In genomic region chr10:89518876-89519842, GRCh38 we compare ENCODE assay signal across 19 cellular contexts. TPM values are rescaled to one million over a fixed set of nuclear protein-coding genes. Genes with fewer than 3 reads are reported as not detected.
DNase-seq lines count a peak whose midpoint lies in the region; TF ChIP-seq lines count a peak whose summit lies in the region.
"Had no signal": no experiment of that assay in that cellular context is flagged by ENCODE, and none has a peak within 500 bp of the region (broad histone marks: within the 10 kb centered on the region; RNA-seq: fewer than 3 reads in every experiment).

No MANE protein-coding gene starts in this region.

- no peak overlapping the region for H3K4me3 ChIP-seq in uterus
- H3K4me3 ChIP-seq: SJCRH30 had no signal

- no peak for TF ChIP-seq CTCF in uterus (IDR thresholded peaks at IDR 0.05)

- H3K36me3 ChIP-seq in uterus, result no peaks in the 10 kb centered on the region
- H3K36me3 ChIP-seq: neutrophil, SJCRH30 had no signal

- intact Hi-C loops in uterus (cut with DNase I; ENCODE audit: low total_unique reads), result no loop called here

- DNase-seq in NCI-H2171 treated with DMSO at 0.1 percent for 48 hours (lab: John Stamatoyannopoulos, UW) (peak; percentile 24), NCI-H2171 (lab: John Stamatoyannopoulos, UW) (no peak), dedifferentiated amniotic fluid mesenchymal stem cell (ENCODE audit: extremely low spot score) (peak; percentile 89), left kidney (ENCODE audit: low read depth, low spot score) (peak; percentile 29), uterus (peak; percentile 46 to 73), caudate nucleus (lab: John Stamatoyannopoulos, UW) (no peak), mucosa of gallbladder (ENCODE audit: low spot score) (no peak), NCI-H146 (lab: John Stamatoyannopoulos, UW) (no peak)
- DNase-seq: activated CD4-positive, alpha-beta T cell treated with anti-CD3 and anti-CD28 coated beads for 1 hour; DND-41; kidney glomerular epithelial cell; MM.1S; NCI-H748 treated with DMSO at 0.1 percent for 48 hours; stimulated activated CD4-positive, alpha-beta T cell treated with anti-CD3 and anti-CD28 coated beads, Interleukin-4, amount 100 ng/mL, for 24 hours; stimulated activated naive CD8-positive, alpha-beta T cell treated with anti-CD3 and anti-CD28 coated beads, Interleukin-15, amount 100 ng/mL, for 72 hours had no signal

- TF ChIP-seq POLR2A in uterus (IDR thresholded peaks at IDR 0.05), result no peak

- no peaks in the 10 kb centered on the region for H3K9me3 ChIP-seq in uterus
- H3K9me3 ChIP-seq: neutrophil, SJCRH30 had no signal

- H3K27me3 ChIP-seq in uterus, result no peaks in the 10 kb centered on the region
- H3K27me3 ChIP-seq: SJCRH30 had no signal

- H3K4me1 ChIP-seq in uterus, result no peaks in the 10 kb centered on the region

- H3K27ac ChIP-seq in uterus (peak overlapping the region; percentile 57 to 59), caudate nucleus (ENCODE audit: low read depth, low read length) (no peak overlapping the region)
- H3K27ac ChIP-seq: 22Rv1, neutrophil had no signal

RNA-seq across cellular contexts. Expression of gene SLC16A12, which starts 16.2 kb away (rescaled TPM):
- total RNA-seq in uterus (1 to 10 TPM in 1 of 4 donors, under 1 TPM in 3; 0.26 to 7.4 (median 0.51) TPM), mucosa of gallbladder (0.43 TPM)
- total RNA-seq: bronchial epithelial cell had no signal

Comparison
In these comparisons a context has a peak if more than half of its experiments do, and no peak if none do; other contexts are left out.
1. DNase-seq: peak in NCI-H2171 treated with DMSO at 0.1 percent for 48 hours (single experiment), dedifferentiated amniotic fluid mesenchymal stem cell (single experiment), left kidney (single experiment) and uterus (2 of 2); none in NCI-H2171 (single experiment), caudate nucleus (0 of 61), mucosa of gallbladder (single experiment) and NCI-H146 (single experiment).